Comparison of ENCODE assay signal across 8 cellular contexts in genomic region chr9:98707158-98708102, GRCh38. TPM values are rescaled to one million over a fixed set of nuclear protein-coding genes. Genes with fewer than 3 reads are reported as not detected.
DNase-seq lines count a peak whose midpoint lies in the region; ATAC-seq and TF ChIP-seq lines count a peak whose summit lies in the region.

No MANE protein-coding gene starts in this region.

- no peaks in the 10 kb centered on the region for H3K36me3 Mint-ChIP-seq in Caco-2 (ENCODE audit: insufficient read depth, unreplicated experiment)

- no peaks in the 10 kb centered on the region for H3K4me1 ChIP-seq in OCI-LY7 (ENCODE audit: insufficient read depth, low read length, poor library complexity, severe bottlenecking)
- no peaks in the 10 kb centered on the region for H3K4me1 ChIP-seq in mucosa of descending colon (ENCODE audit: low read depth)
- no peaks in the 10 kb centered on the region for H3K4me1 ChIP-seq in Caco-2

- BruUV-seq in OCI-LY7 (replicated peaks; lab: Mats Ljungman, UMichigan) (no TSS peak), Caco-2 (replicated peaks; lab: Mats Ljungman, UMichigan) (no TSS peak)

- no peak overlapping the region for H3K4me3 Mint-ChIP-seq in Caco-2 (ENCODE audit: unreplicated experiment)

- no peaks in the 10 kb centered on the region for H3K9me3 Mint-ChIP-seq in Caco-2 (ENCODE audit: unreplicated experiment)

- H3K9me3 ChIP-seq in OCI-LY7 (ENCODE audit: low read length) (no peaks in the 10 kb centered on the region), mucosa of descending colon (no peaks in the 10 kb centered on the region), Caco-2 (no peaks in the 10 kb centered on the region)

- H3K27ac Mint-ChIP-seq in Caco-2 (ENCODE audit: unreplicated experiment) = no peak overlapping the region

- H3K27me3 ChIP-seq in Caco-2 (replicated peaks; ENCODE audit: control insufficient read depth, insufficient read depth, low read length) = no peaks in the 10 kb centered on the region

- H3K4me3 ChIP-seq in OCI-LY7 (ENCODE audit: low read depth, low read length, poor library complexity, severe bottlenecking) (no peak overlapping the region), epithelial cell of proximal tubule (ENCODE audit: low read depth, low read length) (peak overlapping the region; percentile 25), mucosa of descending colon (no peak overlapping the region), Caco-2 (ENCODE audit: low read depth, low read length) (no peak overlapping the region)

- no peaks in the 10 kb centered on the region for H3K9me2 ChIP-seq in OCI-LY7 (ENCODE audit: insufficient read depth, low read length)

- ATAC-seq in mucosa of descending colon = peak; percentile 67

- CTCF ChIA-PET in HEK293T (lab: Yijun Ruan, JAX) (interaction anchor here (0.8 kb wide), 1 partner anchor 171 kb away, joined by 3 read pairs; no protein-coding TSS in a partner anchor), OCI-LY7 (lab: Charles Lee; ENCODE audit: unreplicated experiment) (no interaction called here), Caco-2 (lab: Charles Lee) (no interaction called here)

- peak; percentile 40 for DNase-seq in DMS114 treated with DMSO at 0.1 percent for 48 hours (lab: John Stamatoyannopoulos, UW; ENCODE audit: unreplicated experiment)
- peak; percentile 80 for DNase-seq in HEK293T (ENCODE audit: extremely low spot score)
- DNase-seq in OCI-LY7 (ENCODE audit: low spot score) = no peak
- DNase-seq in epithelial cell of proximal tubule (ENCODE audit: low read depth) = no peak
- DNase-seq in mucosa of descending colon = peak in 2 of 3 donors; percentile 19 to 33
- DNase-seq in LoVo (ENCODE audit: low spot score) = no peak
- no peak for DNase-seq in Caco-2
- DNase-seq in GF-D8 (lab: John Stamatoyannopoulos, UW) = no peak

- H3K4me2 ChIP-seq in OCI-LY7 (ENCODE audit: low read length) = no peak overlapping the region

- peak; percentile 43; the same call in 1 of the 2 replicates for TF ChIP-seq CTCF in OCI-LY7 (conservative IDR thresholded peaks at IDR 0.05; ENCODE audit: low read length)
- TF ChIP-seq CTCF in epithelial cell of proximal tubule (conservative IDR thresholded peaks at IDR 0.05; ENCODE audit: low read depth, low read length) = peak; percentile 66
- TF ChIP-seq CTCF in mucosa of descending colon (IDR thresholded peaks at IDR 0.05) = no peak
- TF ChIP-seq CTCF in Caco-2 (IDR thresholded peaks at IDR 0.05; ENCODE audit: insufficient read depth in 1 of 2, low read depth in 1 of 2, low read length in 1 of 2, severe bottlenecking in 1 of 2, unreplicated experiment in 1 of 2) = no peak

- no peak overlapping the region for H2AFZ ChIP-seq in OCI-LY7 (ENCODE audit: low read length)

- H3K4me1 Mint-ChIP-seq in Caco-2 (ENCODE audit: low read depth, unreplicated experiment) = no peaks in the 10 kb centered on the region

- POLR2A ChIA-PET in HEK293T (lab: Yijun Ruan, JAX) = no interaction called here
- POLR2A ChIA-PET in OCI-LY7 (lab: Charles Lee) = no interaction called here
- POLR2A ChIA-PET in Caco-2 (lab: Charles Lee) = no interaction called here

- no peaks in the 10 kb centered on the region for H4K20me1 ChIP-seq in OCI-LY7 (ENCODE audit: insufficient read depth, low read length)

- no peak overlapping the region for H3K27ac ChIP-seq in OCI-LY7 (ENCODE audit: low read depth, low read length, poor library complexity, severe bottlenecking)

- no peaks in the 10 kb centered on the region for H3K36me3 ChIP-seq in OCI-LY7 (ENCODE audit: insufficient read depth, low read length)
- H3K36me3 ChIP-seq in mucosa of descending colon (ENCODE audit: low read depth) = no peaks in the 10 kb centered on the region
- no peaks in the 10 kb centered on the region for H3K36me3 ChIP-seq in Caco-2 (ENCODE audit: control insufficient read depth, insufficient read depth, low read length)

- no peaks in the 10 kb centered on the region for H3K79me2 ChIP-seq in OCI-LY7 (ENCODE audit: insufficient read depth, low read depth, low read length)

- H3K27me3 Mint-ChIP-seq in Caco-2 (ENCODE audit: insufficient read depth, unreplicated experiment) = peaks cover 8% of the 10 kb centered on the region

- intact Hi-C loops in OCI-LY7 (cut with micrococcal nuclease; ENCODE audit: unreplicated experiment) = no loop called here
- intact Hi-C loops in mucosa of descending colon (cut with DNase I, micrococcal nuclease) = no loop called here
- intact Hi-C loops in Caco-2 (cut with micrococcal nuclease; ENCODE audit: unreplicated experiment) = no loop called here

TF ChIP-seq in HEK293T, 16 proteins besides CTCF, POLR2A, EP300 and RAD21:
- TF ChIP-seq TARDBP (IDR thresholded peaks at IDR 0.05) (no peak), ELF4 (IDR thresholded peaks at IDR 0.05) (no peak), HDGF (IDR thresholded peaks at IDR 0.05; ENCODE audit: borderline replicate concordance) (no peak), CTBP1 (IDR thresholded peaks at IDR 0.05; ENCODE audit: borderline replicate concordance) (no peak), SUZ12 (IDR thresholded peaks at IDR 0.05) (no peak), FOXK2 (IDR thresholded peaks at IDR 0.05) (no peak), FOXA1 (IDR thresholded peaks at IDR 0.05) (no peak), ARNT (IDR thresholded peaks at IDR 0.05) (no peak), BHLHE40 (IDR thresholded peaks at IDR 0.05; ENCODE audit: borderline replicate concordance) (no peak), FOXM1 (IDR thresholded peaks at IDR 0.05; ENCODE audit: borderline replicate concordance) (no peak), PKNOX1 (IDR thresholded peaks at IDR 0.05) (no peak)

RNA-seq across cellular contexts. Expression of gene GABBR2, which starts 1.3 kb away (rescaled TPM):
- total RNA-seq in OCI-LY7 (2014; rRNA removed; shearing (Covaris generic)) = not detected in 2 replicates
- total RNA-seq in OCI-LY7 (2022) (not detected in 2 replicates), epithelial cell of proximal tubule (0.51 and 0.75 TPM in 2 replicates), mucosa of descending colon (under 1 TPM in 1 of 3 donors, not detected in 2; 0.35 TPM), Caco-2 (2022) (0.23 and 0.44 TPM in 2 replicates)

Comparison
In these comparisons a context has a peak if more than half of its experiments do, and no peak if none do; other contexts are left out.
1. DNase-seq: peak in DMS114 treated with DMSO at 0.1 percent for 48 hours (single experiment), HEK293T (single experiment) and mucosa of descending colon (2 of 3); none in OCI-LY7 (single experiment), epithelial cell of proximal tubule (single experiment), LoVo (single experiment), Caco-2 (0 of 2) and GF-D8 (single experiment).
2. CTCF ChIP-seq: peak in OCI-LY7 (single experiment) and epithelial cell of proximal tubule (single experiment); none in mucosa of descending colon (single experiment) and Caco-2 (0 of 2).